In genomic region chr7:158885624-158886023, GRCh38 we compare ENCODE assay signal across 8 cellular contexts. TPM values are rescaled to one million over a fixed set of nuclear protein-coding genes. Genes with fewer than 3 reads are reported as not detected.
DNase-seq lines count a peak whose midpoint lies in the region; ATAC-seq, FAIRE-seq and TF ChIP-seq lines count a peak whose summit lies in the region.

No MANE protein-coding gene starts in this region.

- DNase-seq in NCI-H526 treated with DMSO at 0.1 percent for 48 hours (lab: John Stamatoyannopoulos, UW) (peak; percentile 35), bronchial epithelial cell (ENCODE audit: low read depth) (peak; percentile 10), progenitor cell of endocrine pancreas (ENCODE audit: low spot score, unreplicated experiment) (no peak), T1000 (lab: John Stamatoyannopoulos, UW) (no peak), KG1 (lab: John Stamatoyannopoulos, UW) (no peak)

- no peaks in the 10 kb centered on the region for H3K27me3 ChIP-seq in bronchial epithelial cell (ENCODE audit: control insufficient read depth, insufficient read depth, low read length)

- TF ChIP-seq CTCF in GM12874 (IDR thresholded peaks at IDR 0.05; ENCODE audit: insufficient read depth, low read depth, low read length), result 0 out of 2 replicates have a peak, but pooled peaks have one; percentile 2
- no peak for TF ChIP-seq CTCF in bronchial epithelial cell (IDR thresholded peaks at IDR 0.05; ENCODE audit: insufficient read depth, low read length, severe bottlenecking)
- peak; percentile 52 for TF ChIP-seq CTCF in progenitor cell of endocrine pancreas (IDR thresholded peaks at IDR 0.05; ENCODE audit: unreplicated experiment)

- H3K9me3 Mint-ChIP-seq in progenitor cell of endocrine pancreas (ENCODE audit: low read depth), result no peaks in the 10 kb centered on the region

- peaks cover 2% of the 10 kb centered on the region for H3K36me3 ChIP-seq in bronchial epithelial cell (ENCODE audit: control insufficient read depth, insufficient read depth, low read length)

- no peak overlapping the region for H3K4me3 Mint-ChIP-seq in progenitor cell of endocrine pancreas (ENCODE audit: low read depth)

- no peaks in the 10 kb centered on the region for H3K27me3 Mint-ChIP-seq in progenitor cell of endocrine pancreas

- no peak overlapping the region for H3K4me3 ChIP-seq in bronchial epithelial cell (ENCODE audit: low read depth, low read length)

- peaks cover 21% of the 10 kb centered on the region for H3K36me3 Mint-ChIP-seq in progenitor cell of endocrine pancreas (ENCODE audit: insufficient read depth)

- FAIRE-seq in bronchial epithelial cell (lab: Jason Lieb, UNC), result no peak

- ATAC-seq in HG03432 (IDR thresholded peaks at IDR 0.05; ENCODE audit: unreplicated experiment) (no peak), HG03039 (IDR thresholded peaks at IDR 0.05; ENCODE audit: unreplicated experiment) (no peak)

- no peaks in the 10 kb centered on the region for H3K4me1 Mint-ChIP-seq in progenitor cell of endocrine pancreas (ENCODE audit: low read depth)

- no peak overlapping the region for H3K27ac Mint-ChIP-seq in progenitor cell of endocrine pancreas

RNA-seq across cellular contexts. Expression of gene DYNC2I1, which starts 29.3 kb away (rescaled TPM):
- total RNA-seq in bronchial epithelial cell (5.8 and 7.4 TPM in 2 replicates), progenitor cell of endocrine pancreas (37.3 and 39.7 TPM in 2 replicates)

RNA-seq across cellular contexts. Expression of gene ESYT2, which starts 56.3 kb away (rescaled TPM):
- 71.8 and 75.0 TPM in 2 replicates for total RNA-seq in bronchial epithelial cell
- 29.4 and 30.0 TPM in 2 replicates for total RNA-seq in progenitor cell of endocrine pancreas

Comparison
In these comparisons a context has a peak if more than half of its experiments do, and no peak if none do; other contexts are left out.
1. DNase-seq: peak in NCI-H526 treated with DMSO at 0.1 percent for 48 hours (single experiment) and bronchial epithelial cell (single experiment); none in progenitor cell of endocrine pancreas (single experiment), T1000 (single experiment) and KG1 (single experiment).